In genomic region chr2:43526994-43527393, GRCh38 we compare ENCODE assay signal across 16 cellular contexts.
A peak's percentile ranks its signal among the peaks of the same experiment; 100 is the strongest.
DNase-seq lines count a peak whose midpoint lies in the region; ATAC-seq and TF ChIP-seq lines count a peak whose summit lies in the region.
"Had no signal": no experiment of that assay in that cellular context is flagged by ENCODE, and none has a peak within 500 bp of the region (broad histone marks: within the 10 kb centered on the region; RNA-seq: fewer than 3 reads in every experiment).

No MANE protein-coding gene starts in this region.

- CTCF ChIA-PET in activated CD4-positive, alpha-beta T cell treated with anti-CD3 and anti-CD28 coated beads, Interleukin-2, amount 10 ng/mL, durations not matched to agents 7 days and 5 days (lab: Charles Lee): no interaction called here

- no peak overlapping the region for H3K4me2 ChIP-seq in mesenchymal stem cell (ENCODE audit: low read length, poor library complexity, severe bottlenecking)
- H3K4me2 ChIP-seq: BLaER1 treated with 17β-estradiol and CSF1 and Interleukin-3, amounts not matched to agents 10 nM and 100 nM had no signal

- no peak overlapping the region for H3K4ac ChIP-seq in mesenchymal stem cell (ENCODE audit: low read depth in 1 of 2, low read length in 2 of 2)

- peak overlapping the region in 3 of 4 donors; percentile 5 to 76 (median 71) for H3K27ac ChIP-seq in tibial nerve
- H3K27ac ChIP-seq in mesenchymal stem cell (ENCODE audit: low read length, poor library complexity, severe bottlenecking): no peak overlapping the region
- H3K27ac ChIP-seq: BLaER1 treated with 17β-estradiol and CSF1 and Interleukin-3, amounts not matched to agents 10 nM and 100 nM had no signal

- H4K91ac ChIP-seq in mesenchymal stem cell (ENCODE audit: low read length): no peak overlapping the region

- H2AFZ ChIP-seq in mesenchymal stem cell (ENCODE audit: low read depth, low read length): no peak overlapping the region

- no peak overlapping the region for H2BK15ac ChIP-seq in mesenchymal stem cell (ENCODE audit: low read depth, poor library complexity, severe bottlenecking)

- peak in 1 of 2 donors; percentile 48 for TF ChIP-seq EP300 in tibial nerve (IDR thresholded peaks at IDR 0.05)

- no peaks in the 10 kb centered on the region for H3K79me1 ChIP-seq in mesenchymal stem cell (replicated peaks; ENCODE audit: low read length, poor library complexity, severe bottlenecking)

- H2AK5ac ChIP-seq in mesenchymal stem cell (ENCODE audit: low read length, severe bottlenecking): no peak overlapping the region

- no peak overlapping the region for H2BK12ac ChIP-seq in mesenchymal stem cell (ENCODE audit: low read length in 2 of 2)

- peaks cover 8% of the 10 kb centered on the region for H3K9me3 ChIP-seq in adipocyte (ENCODE audit: control insufficient read depth, low read length)
- peaks cover 0 to 7% (median 0%) of the 10 kb centered on the region in 4 donors for H3K9me3 ChIP-seq in tibial nerve
- H3K9me3 ChIP-seq in mesenchymal stem cell (ENCODE audit: control insufficient read depth, low read length): no peaks in the 10 kb centered on the region
- H3K9me3 ChIP-seq: Peyer's patch had no signal

- H2BK120ac ChIP-seq in mesenchymal stem cell (ENCODE audit: low read depth, low read length): no peak overlapping the region

- no peaks in the 10 kb centered on the region for H3K27me3 Mint-ChIP-seq in activated CD4-positive, alpha-beta T cell treated with anti-CD3 and anti-CD28 coated beads, Interleukin-2, amount 10 ng/mL, durations not matched to agents 7 days and 5 days

- H3K4me3 Mint-ChIP-seq in activated CD4-positive, alpha-beta T cell treated with anti-CD3 and anti-CD28 coated beads, Interleukin-2, amount 10 ng/mL, durations not matched to agents 7 days and 5 days: no peak overlapping the region

- no peak overlapping the region for H4K8ac ChIP-seq in mesenchymal stem cell (ENCODE audit: low read length)

- no peaks in the 10 kb centered on the region for H3K27me3 ChIP-seq in adipocyte (replicated peaks; ENCODE audit: control insufficient read depth, insufficient read depth, low read length)
- H3K27me3 ChIP-seq in tibial nerve: no peaks in the 10 kb centered on the region
- no peaks in the 10 kb centered on the region for H3K27me3 ChIP-seq in mesenchymal stem cell (ENCODE audit: control insufficient read depth in 1 of 2, insufficient read depth in 1 of 2, low read length in 2 of 2)
- H3K27me3 ChIP-seq: BLaER1 treated with 17β-estradiol and CSF1 and Interleukin-3, amounts not matched to agents 10 nM and 100 nM; Peyer's patch had no signal

- H2BK5ac ChIP-seq in mesenchymal stem cell (ENCODE audit: low read depth, low read length, poor library complexity, severe bottlenecking): no peak overlapping the region

- DNase-seq in adipocyte (ENCODE audit: low read depth): no peak
- peak; percentile 37 for DNase-seq in fibroblast of the aortic adventitia (ENCODE audit: low read depth)
- no peak for DNase-seq in omental fat pad (ENCODE audit: low spot score)
- no peak for DNase-seq in tibial nerve (ENCODE audit: low spot score in 2 of 2)
- DNase-seq in activated CD4-positive, alpha-beta T cell treated with anti-CD3 and anti-CD28 coated beads, Interleukin-2, amount 10 ng/mL, durations not matched to agents 7 days and 5 days: no peak
- DNase-seq in mesenchymal stem cell: no peak
- no peak for DNase-seq in DMS153 (lab: John Stamatoyannopoulos, UW)
- DNase-seq: DMS 273 treated with DMSO at 0.1 percent for 48 hours, EL, Karpas-422, NCI-H1417, NCI-H2029, NCI-H510A treated with DMSO at 0.1 percent for 48 hours, Peyer's patch had no signal

- TF ChIP-seq CTCF in fibroblast of the aortic adventitia (IDR thresholded peaks at IDR 0.05; ENCODE audit: insufficient read depth, low read length): no peak
- TF ChIP-seq CTCF in omental fat pad (IDR thresholded peaks at IDR 0.05): no peak
- TF ChIP-seq CTCF in tibial nerve (IDR thresholded peaks at IDR 0.05): no peak

- no peak overlapping the region for H3K27ac Mint-ChIP-seq in activated CD4-positive, alpha-beta T cell treated with anti-CD3 and anti-CD28 coated beads, Interleukin-2, amount 10 ng/mL, durations not matched to agents 7 days and 5 days

- ATAC-seq in omental fat pad (ENCODE audit: low FRiP score) (peak; percentile 85), GM19397 (IDR thresholded peaks at IDR 0.05; ENCODE audit: unreplicated experiment) (no peak)

- POLR2A ChIA-PET in activated CD4-positive, alpha-beta T cell treated with anti-CD3 and anti-CD28 coated beads, Interleukin-2, amount 10 ng/mL, durations not matched to agents 7 days and 5 days (lab: Charles Lee): no interaction called here

- peaks cover 7% of the 10 kb centered on the region for H3K9me3 Mint-ChIP-seq in activated CD4-positive, alpha-beta T cell treated with anti-CD3 and anti-CD28 coated beads, Interleukin-2, amount 10 ng/mL, durations not matched to agents 7 days and 5 days

- peaks cover 8% of the 10 kb centered on the region for H3K36me3 ChIP-seq in adipocyte (ENCODE audit: control insufficient read depth, insufficient read depth, low read length, severe bottlenecking)
- H3K36me3 ChIP-seq in tibial nerve: peaks cover 0 to 8% (median 0%) of the 10 kb centered on the region in 3 donors
- peaks cover 0 to 15% of the 10 kb centered on the region in 2 experiments for H3K36me3 ChIP-seq in mesenchymal stem cell (ENCODE audit: control insufficient read depth in 1 of 2, insufficient read depth in 2 of 2, low read depth in 1 of 2, low read length in 2 of 2)
- H3K36me3 ChIP-seq: Peyer's patch had no signal

- TF ChIP-seq POLR2A in tibial nerve (IDR thresholded peaks at IDR 0.05): no peak

- H3K23ac ChIP-seq in mesenchymal stem cell (ENCODE audit: low read length in 2 of 2): no peak overlapping the region

- peaks cover 30% of the 10 kb centered on the region for H3K36me3 Mint-ChIP-seq in activated CD4-positive, alpha-beta T cell treated with anti-CD3 and anti-CD28 coated beads, Interleukin-2, amount 10 ng/mL, durations not matched to agents 7 days and 5 days (ENCODE audit: low read depth)

- H3K4me3 ChIP-seq in adipocyte (ENCODE audit: low read length) (no peak overlapping the region), fibroblast of the aortic adventitia (ENCODE audit: low read depth, low read length) (no peak overlapping the region), tibial nerve (no peak overlapping the region), mesenchymal stem cell (ENCODE audit: insufficient read depth in 1 of 2, low read depth in 1 of 2, low read length in 2 of 2) (no peak overlapping the region)
- H3K4me3 ChIP-seq: BLaER1 treated with 17β-estradiol and CSF1 and Interleukin-3, amounts not matched to agents 10 nM and 100 nM; Peyer's patch had no signal

- H3K14ac ChIP-seq in mesenchymal stem cell (ENCODE audit: low read length in 2 of 2): no peak overlapping the region

- H3K9ac ChIP-seq in adipocyte (ENCODE audit: low read length) (peak overlapping the region; percentile 36), mesenchymal stem cell (ENCODE audit: low read length) (no peak overlapping the region)
- H3K9ac ChIP-seq: BLaER1 treated with 17β-estradiol and CSF1 and Interleukin-3, amounts not matched to agents 10 nM and 100 nM had no signal

- H3K4me1 ChIP-seq in adipocyte (ENCODE audit: control insufficient read depth, insufficient read depth, low read length) (peaks cover 19% of the 10 kb centered on the region), tibial nerve (peaks cover 0 to 36% (median 2%) of the 10 kb centered on the region in 4 donors), mesenchymal stem cell (ENCODE audit: control insufficient read depth, insufficient read depth, low read depth, low read length) (no peaks in the 10 kb centered on the region)
- H3K4me1 ChIP-seq: Peyer's patch had no signal

- H3K18ac ChIP-seq in mesenchymal stem cell (ENCODE audit: low read depth in 1 of 2, low read length in 2 of 2): no peak overlapping the region

- H3K4me1 Mint-ChIP-seq in activated CD4-positive, alpha-beta T cell treated with anti-CD3 and anti-CD28 coated beads, Interleukin-2, amount 10 ng/mL, durations not matched to agents 7 days and 5 days: no peaks in the 10 kb centered on the region
